Comparison of ENCODE assay signal across 28 cellular contexts in genomic region chrX:468979-469378, GRCh38.
"Had no signal": no experiment of that assay in that cellular context is flagged by ENCODE, and none has a peak within 500 bp of the region (broad histone marks: within the 10 kb centered on the region; RNA-seq: fewer than 3 reads in every experiment).

No MANE protein-coding gene starts in this region.

- H3K4me3 ChIP-seq: dorsolateral prefrontal cortex, gastrocnemius medialis, mucosa of descending colon, stomach, thyroid gland, vagina had no signal

- DNase-seq: cortex of kidney; dorsolateral prefrontal cortex; effector CD4-positive, alpha-beta T cell; foreskin fibroblast; gastrocnemius medialis; head of caudate nucleus; mesenchymal stem cell; mucosa of descending colon; naive B cell; stimulated activated CD4-positive, alpha-beta T cell treated with anti-CD3 and anti-CD28 coated beads, Interleukin-2, amount 100 ng/mL, for 24 hours; stimulated activated CD4-positive, alpha-beta T cell treated with anti-CD3 and anti-CD28 coated beads, Interleukin-4, amount 100 ng/mL, for 24 hours; stimulated activated naive CD4-positive, alpha-beta T cell treated with Interleukin-2 at 50 U/mL for 16 hours; stomach; thyroid gland; trophoblast cell had no signal

- H3K4me3 Mint-ChIP-seq: mesothelial cell of epicardium; naive B cell; natural killer cell treated with Interleukin-12 subunit alpha and Interleukin-12 subunit beta and Interleukin-15 and Interleukin-18, amount 100 ng/mL, for 72 hours; neural crest cell; stimulated activated effector memory CD8-positive, alpha-beta T cell treated with anti-CD3 and anti-CD28 coated beads, Interleukin-12 subunit alpha, Interleukin-12 subunit beta, amount 100 ng/mL, for 72 hours had no signal

- H3K36me3 ChIP-seq: gastrocnemius medialis, neutrophil, stomach, thyroid gland, vagina had no signal

- H3K27ac Mint-ChIP-seq: mesothelial cell of epicardium; naive B cell; natural killer cell treated with Interleukin-12 subunit alpha and Interleukin-12 subunit beta and Interleukin-15 and Interleukin-18, amount 100 ng/mL, for 72 hours; progenitor cell of endocrine pancreas; stimulated activated effector memory CD8-positive, alpha-beta T cell treated with anti-CD3 and anti-CD28 coated beads, Interleukin-12 subunit alpha, Interleukin-12 subunit beta, amount 100 ng/mL, for 72 hours had no signal

- H3K9ac ChIP-seq: parathyroid adenoma had no signal

- FAIRE-seq: keratinocyte had no signal

- H3K9me3 ChIP-seq: gastrocnemius medialis, mucosa of descending colon, neutrophil, thyroid gland, vagina had no signal

- H3K4me1 Mint-ChIP-seq: mesothelial cell of epicardium; naive B cell; neural crest cell; stimulated activated effector memory CD8-positive, alpha-beta T cell treated with anti-CD3 and anti-CD28 coated beads, Interleukin-12 subunit alpha, Interleukin-12 subunit beta, amount 100 ng/mL, for 72 hours had no signal

- H3K27ac ChIP-seq: dorsolateral prefrontal cortex, epithelial cell of prostate, gastrocnemius medialis, neutrophil, parathyroid adenoma, stomach, thyroid gland, vagina had no signal

- ATAC-seq: esophagus mucosa; gastrocnemius medialis; left lobe of liver; mucosa of descending colon; natural killer cell treated with Interleukin-12 subunit alpha and Interleukin-12 subunit beta and Interleukin-15 and Interleukin-18, amount 100 ng/mL, for 72 hours; sciatic nerve; stimulated activated effector memory CD8-positive, alpha-beta T cell treated with anti-CD3 and anti-CD28 coated beads, Interleukin-12 subunit alpha, Interleukin-12 subunit beta, amount 100 ng/mL, for 72 hours had no signal

- H3K4me1 ChIP-seq: gastrocnemius medialis, parathyroid adenoma, stomach, thyroid gland, vagina had no signal

- H3K36me3 Mint-ChIP-seq: mesothelial cell of epicardium; natural killer cell treated with Interleukin-12 subunit alpha and Interleukin-12 subunit beta and Interleukin-15 and Interleukin-18, amount 100 ng/mL, for 72 hours; stimulated activated effector memory CD8-positive, alpha-beta T cell treated with anti-CD3 and anti-CD28 coated beads, Interleukin-12 subunit alpha, Interleukin-12 subunit beta, amount 100 ng/mL, for 72 hours had no signal

- H3K27me3 Mint-ChIP-seq: progenitor cell of endocrine pancreas had no signal

- H3K9me3 Mint-ChIP-seq: natural killer cell treated with Interleukin-12 subunit alpha and Interleukin-12 subunit beta and Interleukin-15 and Interleukin-18, amount 100 ng/mL, for 72 hours; neural crest cell had no signal
